Comparison of ENCODE assay signal across 22 cellular contexts in genomic region chr15:89226359-89227221, GRCh38. TPM values are rescaled to one million over a fixed set of nuclear protein-coding genes. Genes with fewer than 3 reads are reported as not detected.
"Had no signal": no experiment of that assay in that cellular context is flagged by ENCODE, and none has a peak within 500 bp of the region (broad histone marks: within the 10 kb centered on the region; RNA-seq: fewer than 3 reads in every experiment).

No MANE protein-coding gene starts in this region.

- H3K4me1 Mint-ChIP-seq: activated naive CD8-positive, alpha-beta T cell treated with anti-CD3 and anti-CD28 coated beads for 36 hours; natural killer cell had no signal

- H3K36me3 Mint-ChIP-seq: activated naive CD8-positive, alpha-beta T cell treated with anti-CD3 and anti-CD28 coated beads for 36 hours; natural killer cell had no signal

- H3K27ac ChIP-seq: hepatocyte had no signal

- DNase-seq: activated CD4-positive, alpha-beta T cell treated with anti-CD3 and anti-CD28 coated beads, Interleukin-2, amount 50 U/mL, for 4 hours; activated naive CD4-positive, alpha-beta T cell; activated naive CD8-positive, alpha-beta T cell treated with anti-CD3 and anti-CD28 coated beads for 36 hours; activated T-cell treated with anti-CD3 and anti-CD28 coated beads, Interleukin-2, amount 50 U/mL, for 1 hour; amniotic stem cell; effector memory CD8-positive, alpha-beta T cell; foreskin fibroblast; left cardiac atrium; natural killer cell; occipital lobe; stimulated activated CD4-positive, alpha-beta T cell treated with anti-CD3 and anti-CD28 coated beads, Interleukin-12 subunit alpha, Interleukin-12 subunit beta, amount 100 ng/mL, for 4 hours; stimulated activated CD4-positive, alpha-beta T cell treated with anti-CD3 and anti-CD28 coated beads, Interleukin-1b, Interleukin-23, amount 100 ng/mL, for 48 hours; stimulated activated naive CD8-positive, alpha-beta T cell treated with anti-CD3 and anti-CD28 coated beads, Interleukin-15, Interleukin-2, amounts not matched to agents 100 U/mL and 50 U/mL, for 24 hours; T-helper 2 cell; trophoblast cell had no signal

- H3K4me3 Mint-ChIP-seq: activated naive CD8-positive, alpha-beta T cell treated with anti-CD3 and anti-CD28 coated beads for 36 hours; activated T-helper 17 cell treated with anti-CD3 and anti-CD28 coated beads, Interleukin-2, amount 50 U/mL, for 72 hours; effector memory CD8-positive, alpha-beta T cell; natural killer cell had no signal

- H3K9me3 Mint-ChIP-seq: activated naive CD8-positive, alpha-beta T cell treated with anti-CD3 and anti-CD28 coated beads for 36 hours; activated T-helper 17 cell treated with anti-CD3 and anti-CD28 coated beads, Interleukin-2, amount 50 U/mL, for 72 hours; effector memory CD8-positive, alpha-beta T cell; natural killer cell had no signal

- H3K27me3 ChIP-seq: hepatocyte had no signal

- H3K4me3 ChIP-seq: hepatocyte had no signal

- H3K27ac Mint-ChIP-seq: activated naive CD8-positive, alpha-beta T cell treated with anti-CD3 and anti-CD28 coated beads for 36 hours; activated T-helper 17 cell treated with anti-CD3 and anti-CD28 coated beads, Interleukin-2, amount 50 U/mL, for 72 hours; effector memory CD8-positive, alpha-beta T cell; natural killer cell; progenitor cell of endocrine pancreas had no signal

- ATAC-seq: activated T-helper 17 cell treated with anti-CD3 and anti-CD28 coated beads, Interleukin-2, amount 50 U/mL, for 72 hours; effector memory CD8-positive, alpha-beta T cell; left cardiac atrium; natural killer cell; stimulated activated naive CD8-positive, alpha-beta T cell treated with anti-CD3 and anti-CD28 coated beads, Interleukin-15, Interleukin-2, amounts not matched to agents 100 U/mL and 50 U/mL, for 24 hours had no signal

RNA-seq across cellular contexts. Expression of gene RLBP1, which starts 5.2 kb away (rescaled TPM):
- total RNA-seq: activated naive CD8-positive, alpha-beta T cell treated with anti-CD3 and anti-CD28 coated beads for 36 hours; activated T-helper 17 cell treated with anti-CD3 and anti-CD28 coated beads, Interleukin-2, amount 50 U/mL, for 72 hours; cardiac septum; dermis microvascular lymphatic vessel endothelial cell; glomerular endothelial cell; hepatocyte; left cardiac atrium; lower leg skin; natural killer cell; progenitor cell of endocrine pancreas had no signal
